15 cellular contexts compared by ENCODE assay signal in the genomic region with DNA sequence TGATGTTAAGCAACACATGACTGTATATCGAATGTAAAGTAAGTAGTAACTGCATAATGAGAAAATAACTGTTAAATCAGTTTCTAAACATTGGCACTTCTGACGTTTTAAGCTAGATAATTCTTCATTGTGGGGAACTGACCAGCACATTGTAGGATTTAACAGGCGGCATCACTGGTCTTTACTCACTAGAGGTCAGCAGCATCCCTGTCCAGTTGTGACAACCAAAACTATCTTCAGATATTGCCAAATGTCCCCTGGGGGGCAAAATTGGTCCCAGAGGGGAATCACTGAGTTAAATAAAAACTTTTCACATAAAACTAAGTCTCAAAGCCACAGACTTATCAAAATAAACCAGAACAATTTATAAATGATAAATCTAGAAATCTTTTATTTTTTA.
DNase-seq lines count a peak whose midpoint lies in the region; ATAC-seq and TF ChIP-seq lines count a peak whose summit lies in the region.
"Had no signal": no experiment of that assay in that cellular context is flagged by ENCODE, and none has a peak within 500 bp of the region (broad histone marks: within the 10 kb centered on the region; RNA-seq: fewer than 3 reads in every experiment).

No MANE protein-coding gene starts in this region.

- peaks cover 25% of the 10 kb centered on the region for H3K9me3 Mint-ChIP-seq in activated naive CD8-positive, alpha-beta T cell treated with anti-CD3 and anti-CD28 coated beads, Interleukin-2, amount 50 U/mL, for 24 hours

- H3K36me3 Mint-ChIP-seq in activated naive CD8-positive, alpha-beta T cell treated with anti-CD3 and anti-CD28 coated beads, Interleukin-2, amount 50 U/mL, for 24 hours (ENCODE audit: low read depth), result peaks cover 70% of the 10 kb centered on the region

- DNase-seq in AG10803 (ENCODE audit: low read depth) (peak; percentile 13), LHCN-M2 (ENCODE audit: low read depth) (peak; percentile 19), astrocyte of the cerebellum (ENCODE audit: low read depth) (no peak), left lobe of liver (ENCODE audit: low spot score) (no peak), GM19240 (ENCODE audit: insufficient read length, low spot score) (no peak)
- DNase-seq in activated naive CD8-positive, alpha-beta T cell treated with anti-CD3 and anti-CD28 coated beads, Interleukin-2, amount 50 U/mL, for 24 hours, result no peak
- DNase-seq: activated naive CD4-positive, alpha-beta T cell; DND-41; NCI-H1417 treated with DMSO at 0.1 percent for 48 hours; stimulated activated CD4-positive, alpha-beta T cell treated with anti-CD3 and anti-CD28 coated beads, Interleukin-4, amount 100 ng/mL, for 1 hour had no signal

- TF ChIP-seq CTCF in AG10803 (conservative IDR thresholded peaks at IDR 0.05; ENCODE audit: low read length) (peak; percentile 37), astrocyte of the cerebellum (IDR thresholded peaks at IDR 0.05; ENCODE audit: low read depth, low read length, missing control alignments) (peak; percentile 20)

- no peak overlapping the region for H3K27ac Mint-ChIP-seq in activated naive CD8-positive, alpha-beta T cell treated with anti-CD3 and anti-CD28 coated beads, Interleukin-2, amount 50 U/mL, for 24 hours
- H3K27ac Mint-ChIP-seq: stimulated activated memory B cell treated with anti-CD40 and anti-IgM and Interleukin-4, amounts not matched to agents 10 μg/mL and 1 μg/mL and 100 μg/mL, for 72 hours had no signal

- H3K27me3 Mint-ChIP-seq in activated naive CD8-positive, alpha-beta T cell treated with anti-CD3 and anti-CD28 coated beads, Interleukin-2, amount 50 U/mL, for 24 hours, result no peaks in the 10 kb centered on the region
- H3K27me3 Mint-ChIP-seq: stimulated activated memory B cell treated with anti-CD40 and anti-IgM and Interleukin-4, amounts not matched to agents 10 μg/mL and 1 μg/mL and 100 μg/mL, for 72 hours had no signal

- ATAC-seq in left lobe of liver (peak; percentile 67), GM21447 (IDR thresholded peaks at IDR 0.05; ENCODE audit: unreplicated experiment) (no peak), HG03095 (IDR thresholded peaks at IDR 0.05; ENCODE audit: unreplicated experiment) (no peak)
- no peak for ATAC-seq in activated naive CD8-positive, alpha-beta T cell treated with anti-CD3 and anti-CD28 coated beads, Interleukin-2, amount 50 U/mL, for 24 hours
- ATAC-seq: stimulated activated memory B cell treated with anti-CD40 and anti-IgM and Interleukin-4, amounts not matched to agents 10 μg/mL and 1 μg/mL and 100 μg/mL, for 72 hours had no signal

- no peaks in the 10 kb centered on the region for H3K4me1 Mint-ChIP-seq in activated naive CD8-positive, alpha-beta T cell treated with anti-CD3 and anti-CD28 coated beads, Interleukin-2, amount 50 U/mL, for 24 hours
- H3K4me1 Mint-ChIP-seq: stimulated activated memory B cell treated with anti-CD40 and anti-IgM and Interleukin-4, amounts not matched to agents 10 μg/mL and 1 μg/mL and 100 μg/mL, for 72 hours had no signal

- H3K4me3 Mint-ChIP-seq in activated naive CD8-positive, alpha-beta T cell treated with anti-CD3 and anti-CD28 coated beads, Interleukin-2, amount 50 U/mL, for 24 hours, result no peak overlapping the region
- H3K4me3 Mint-ChIP-seq: stimulated activated memory B cell treated with anti-CD40 and anti-IgM and Interleukin-4, amounts not matched to agents 10 μg/mL and 1 μg/mL and 100 μg/mL, for 72 hours had no signal

- H3K4me3 ChIP-seq in AG10803 (ENCODE audit: low read length) (no peak overlapping the region), astrocyte of the cerebellum (ENCODE audit: low read depth, low read length) (no peak overlapping the region)
- H3K4me3 ChIP-seq: BLaER1 treated with 17β-estradiol and CSF1 and Interleukin-3, amounts not matched to agents 10 nM and 100 nM; SJCRH30 had no signal

- in situ Hi-C loops in astrocyte of the cerebellum (cut with HindIII; ENCODE audit: low sequenced_read_pairs), result no loop called here

Comparison
In these comparisons a context has a peak if more than half of its experiments do, and no peak if none do; other contexts are left out.
1. DNase-seq: peak in AG10803 (single experiment) and LHCN-M2 (single experiment); none in astrocyte of the cerebellum (single experiment), left lobe of liver (single experiment), activated naive CD8-positive, alpha-beta T cell treated with anti-CD3 and anti-CD28 coated beads, Interleukin-2, amount 50 U/mL, for 24 hours (single experiment) and GM19240 (single experiment).